Comparison of ENCODE assay signal across 18 cellular contexts in the genomic region with DNA sequence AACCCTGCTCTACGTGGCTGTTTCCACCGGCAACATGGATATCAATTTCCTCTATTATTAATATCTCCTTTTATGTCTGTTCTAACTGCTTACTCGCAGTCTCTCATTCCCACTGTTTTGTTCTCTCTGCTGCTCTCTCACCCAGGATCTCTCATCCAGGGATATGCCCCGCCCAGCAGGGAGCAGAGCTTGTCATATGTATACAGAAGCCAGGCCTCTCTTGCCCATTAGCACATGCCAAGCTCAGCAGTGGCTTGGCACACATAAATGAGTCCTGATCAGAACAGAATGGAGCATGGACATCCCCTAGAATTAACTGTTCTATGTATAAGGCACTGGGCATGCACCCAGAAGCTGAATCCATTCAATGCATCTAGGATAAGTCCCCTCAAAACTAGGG.
DNase-seq lines count a peak whose midpoint lies in the region; ATAC-seq and TF ChIP-seq lines count a peak whose summit lies in the region.
"Had no signal": no experiment of that assay in that cellular context is flagged by ENCODE, and none has a peak within 500 bp of the region (broad histone marks: within the 10 kb centered on the region; RNA-seq: fewer than 3 reads in every experiment).

No MANE protein-coding gene starts in this region.

- intact Hi-C loops in left ventricle myocardium inferior (cut with micrococcal nuclease) (no loop called here), sigmoid colon (cut with DNase I) (no loop called here)

- H3K4me1 ChIP-seq in left ventricle myocardium inferior, result peaks cover 41% of the 10 kb centered on the region
- H3K4me1 ChIP-seq in sigmoid colon, result peaks cover 0 to 34% (median 17%) of the 10 kb centered on the region in 4 donors
- H3K4me1 ChIP-seq in Peyer's patch, result no peaks in the 10 kb centered on the region
- H3K4me1 ChIP-seq: upper lobe of right lung had no signal

- ATAC-seq in HG03469 (IDR thresholded peaks at IDR 0.05; ENCODE audit: unreplicated experiment), result no peak
- ATAC-seq: K562; stimulated activated memory B cell treated with anti-CD40 and anti-IgM and Interleukin-4, amounts not matched to agents 10 μg/mL and 1 μg/mL and 100 μg/mL, for 72 hours; T-helper 17 cell; upper lobe of right lung had no signal

- H3K36me3 ChIP-seq in left ventricle myocardium inferior, result no peaks in the 10 kb centered on the region
- no peaks in the 10 kb centered on the region for H3K36me3 ChIP-seq in sigmoid colon
- no peaks in the 10 kb centered on the region for H3K36me3 ChIP-seq in Peyer's patch
- H3K36me3 ChIP-seq: BLaER1, upper lobe of right lung, WERI-Rb-1 had no signal

- no peaks in the 10 kb centered on the region for H3K27me3 ChIP-seq in left ventricle myocardium inferior (ENCODE audit: low read depth)
- H3K27me3 ChIP-seq in sigmoid colon, result no peaks in the 10 kb centered on the region
- no peaks in the 10 kb centered on the region for H3K27me3 ChIP-seq in Peyer's patch
- H3K27me3 ChIP-seq: BLaER1, upper lobe of right lung had no signal

- H3K9me3 ChIP-seq in left ventricle myocardium inferior (replicated peaks) (peaks cover 4% of the 10 kb centered on the region), sigmoid colon (no peaks in the 10 kb centered on the region), Peyer's patch (no peaks in the 10 kb centered on the region)
- H3K9me3 ChIP-seq: BLaER1, upper lobe of right lung had no signal

- H3K4me3 ChIP-seq in left ventricle myocardium inferior, result no peak overlapping the region
- H3K4me3 ChIP-seq in sigmoid colon, result no peak overlapping the region
- no peak overlapping the region for H3K4me3 ChIP-seq in Peyer's patch
- H3K4me3 ChIP-seq: BLaER1, K562, upper lobe of right lung had no signal

- TF ChIP-seq CTCF in left ventricle myocardium inferior (IDR thresholded peaks at IDR 0.05; ENCODE audit: borderline replicate concordance) (no peak), sigmoid colon (IDR thresholded peaks at IDR 0.05) (no peak), Peyer's patch (IDR thresholded peaks at IDR 0.05) (no peak)

- 68 to 79% methylated on average over 4 of the region's 4 CpGs for WGBS in sigmoid colon, 2 donors

- TF ChIP-seq EP300 in sigmoid colon (IDR thresholded peaks at IDR 0.05), result no peak

- TF ChIP-seq POLR2A in sigmoid colon (IDR thresholded peaks at IDR 0.05) (no peak), Peyer's patch (IDR thresholded peaks at IDR 0.05) (no peak)

- H3K27ac ChIP-seq in angular gyrus (ENCODE audit: low read depth, low read length) (peak overlapping the region; percentile 29), left ventricle myocardium inferior (replicated peaks) (peak overlapping the region; percentile 74), sigmoid colon (peak overlapping the region; percentile 62 to 74 (median 67)), Peyer's patch (no peak overlapping the region)
- H3K27ac ChIP-seq: BLaER1, upper lobe of right lung, WERI-Rb-1 had no signal

- DNase-seq in NCI-H1105 treated with DMSO at 0.1 percent for 48 hours (lab: John Stamatoyannopoulos, UW), result peak; percentile 34
- no peak for DNase-seq in NCI-H1105 (lab: John Stamatoyannopoulos, UW)
- DNase-seq in left ventricle myocardium inferior, result peak; percentile 55
- DNase-seq in sigmoid colon, result peak; percentile 87
- DNase-seq in Peyer's patch, result no peak
- DNase-seq in LoVo (ENCODE audit: low spot score), result no peak
- DNase-seq: 8988T, H7, NCI-H1048, SHP77, T-helper 17 cell, upper lobe of right lung, WERI-Rb-1 had no signal

Comparison
In these comparisons a context has a peak if more than half of its experiments do, and no peak if none do; other contexts are left out.
1. DNase-seq: peak in NCI-H1105 treated with DMSO at 0.1 percent for 48 hours (single experiment), left ventricle myocardium inferior (single experiment) and sigmoid colon (single experiment); none in NCI-H1105 (single experiment), Peyer's patch (0 of 3) and LoVo (single experiment).
2. H3K27ac ChIP-seq: peak in angular gyrus (single experiment), left ventricle myocardium inferior (single experiment) and sigmoid colon (4 of 4); none in Peyer's patch (0 of 4).